ENCODE assay signal across 8 cellular contexts in the genomic region with DNA sequence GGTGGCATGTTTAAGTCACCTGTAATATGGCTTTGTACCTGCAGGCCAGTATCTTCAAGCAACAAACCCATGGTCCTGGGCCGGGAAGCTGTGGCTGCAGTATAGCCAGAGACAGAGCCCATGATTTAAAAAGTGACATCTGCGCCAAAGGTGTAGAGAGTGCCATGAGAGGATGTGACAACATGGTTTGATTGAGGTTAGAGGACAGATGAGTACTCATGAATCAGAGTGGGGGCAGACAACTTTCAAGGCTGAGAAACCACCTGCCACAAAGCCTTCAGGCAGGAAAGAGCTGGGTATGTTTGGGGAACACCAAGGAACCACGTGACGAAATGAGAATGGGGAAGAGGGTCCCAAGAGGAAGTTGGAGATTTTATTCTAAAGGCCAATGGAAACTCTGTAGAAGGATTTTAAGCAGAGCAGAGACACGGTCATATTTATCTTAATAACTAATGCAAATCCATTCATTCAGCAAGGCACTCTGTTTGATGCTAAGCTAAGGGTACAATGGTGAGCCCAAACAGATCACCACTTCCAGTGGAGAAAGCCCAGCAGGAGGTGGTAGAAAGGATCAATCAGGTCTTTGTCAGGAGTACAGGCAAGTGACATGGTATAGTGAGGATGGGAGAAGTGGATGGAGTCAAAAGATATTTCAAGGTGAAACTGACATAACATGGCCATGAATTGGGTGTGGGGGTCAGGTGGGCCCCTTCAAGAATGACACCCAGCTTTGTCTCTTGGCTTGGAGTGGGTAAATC. TPM values are rescaled to one million over a fixed set of nuclear protein-coding genes. Genes with fewer than 3 reads are reported as not detected.
DNase-seq lines count a peak whose midpoint lies in the region; ATAC-seq and TF ChIP-seq lines count a peak whose summit lies in the region.

No MANE protein-coding gene starts in this region.

- H3K9me3 Mint-ChIP-seq in activated CD4-positive, alpha-beta memory T cell treated with anti-CD3 and anti-CD28 coated beads, Interleukin-2, amount 10 ng/mL, durations not matched to agents 7 days and 5 days, result peaks cover 3% of the 10 kb centered on the region

- no peak for TF ChIP-seq CTCF in parathyroid adenoma (IDR thresholded peaks at IDR 0.05)

- peaks cover 63% of the 10 kb centered on the region for H3K4me1 Mint-ChIP-seq in activated CD4-positive, alpha-beta memory T cell treated with anti-CD3 and anti-CD28 coated beads, Interleukin-2, amount 10 ng/mL, durations not matched to agents 7 days and 5 days

- POLR2A ChIA-PET in activated CD4-positive, alpha-beta memory T cell treated with anti-CD3 and anti-CD28 coated beads, Interleukin-2, amount 10 ng/mL, durations not matched to agents 7 days and 5 days (lab: Charles Lee), result interaction anchor here (0.7 to 13.3 kb wide), 11 partner anchors 10 to 365 kb away, joined by 3 to 243 read pairs (median 4); partner anchors contain the start of genes CD164, PPIL6, SMPD2 and ZBTB24

- no peaks in the 10 kb centered on the region for H3K9me3 ChIP-seq in parathyroid adenoma (ENCODE audit: control insufficient read depth, low read length)

- H3K4me3 Mint-ChIP-seq in activated CD4-positive, alpha-beta memory T cell treated with anti-CD3 and anti-CD28 coated beads, Interleukin-2, amount 10 ng/mL, durations not matched to agents 7 days and 5 days, result no peak overlapping the region

- H3K27me3 Mint-ChIP-seq in activated CD4-positive, alpha-beta memory T cell treated with anti-CD3 and anti-CD28 coated beads, Interleukin-2, amount 10 ng/mL, durations not matched to agents 7 days and 5 days, result no peaks in the 10 kb centered on the region

- no peaks in the 10 kb centered on the region for H3K27me3 ChIP-seq in parathyroid adenoma (ENCODE audit: control insufficient read depth, insufficient read depth, low read length)

- peak overlapping the region; percentile 22 for H3K27ac ChIP-seq in parathyroid adenoma

- H3K79me2 ChIP-seq in parathyroid adenoma, result no peaks in the 10 kb centered on the region

- no peak overlapping the region for H2AFZ ChIP-seq in parathyroid adenoma

- H3K36me3 ChIP-seq in parathyroid adenoma (ENCODE audit: control insufficient read depth, insufficient read depth, low read length), result no peaks in the 10 kb centered on the region

- no peak overlapping the region for H3K9ac ChIP-seq in parathyroid adenoma

- H3K4me1 ChIP-seq in parathyroid adenoma, result peaks cover 29% of the 10 kb centered on the region

- no peak overlapping the region for H3K4me2 ChIP-seq in parathyroid adenoma (ENCODE audit: low read length)

- peak; percentile 59 for DNase-seq in activated CD4-positive, alpha-beta memory T cell treated with anti-CD3 and anti-CD28 coated beads, Interleukin-2, amount 10 ng/mL, durations not matched to agents 7 days and 5 days
- DNase-seq in OCI-M1 (lab: John Stamatoyannopoulos, UW), result no peak
- no peak for DNase-seq in cerebellar cortex (ENCODE audit: low spot score)
- no peak for DNase-seq in GM03348 (ENCODE audit: low spot score)
- no peak for DNase-seq in NCI-H2081 (lab: John Stamatoyannopoulos, UW)

- peak overlapping the region; percentile 69 for H3K27ac Mint-ChIP-seq in activated CD4-positive, alpha-beta memory T cell treated with anti-CD3 and anti-CD28 coated beads, Interleukin-2, amount 10 ng/mL, durations not matched to agents 7 days and 5 days

- CTCF ChIA-PET in activated CD4-positive, alpha-beta memory T cell treated with anti-CD3 and anti-CD28 coated beads, Interleukin-2, amount 10 ng/mL, durations not matched to agents 7 days and 5 days (lab: Charles Lee), result interaction anchor here (0.9 to 3.3 kb wide), 5 partner anchors 21 to 581 kb away, joined by 3 to 12 read pairs (median 5); partner anchors contain the start of gene CD164

- no peak overlapping the region for H3K4me3 ChIP-seq in parathyroid adenoma (ENCODE audit: low read depth, low read length)

- peaks cover 39% of the 10 kb centered on the region for H3K36me3 Mint-ChIP-seq in activated CD4-positive, alpha-beta memory T cell treated with anti-CD3 and anti-CD28 coated beads, Interleukin-2, amount 10 ng/mL, durations not matched to agents 7 days and 5 days (ENCODE audit: low read depth)

- ATAC-seq in GM18520 (IDR thresholded peaks at IDR 0.05; ENCODE audit: unreplicated experiment) (peak; percentile 28), HG03378 (IDR thresholded peaks at IDR 0.05; ENCODE audit: unreplicated experiment) (peak; percentile 42)

RNA-seq across cellular contexts. Expression of gene MICAL1, which starts 3.4 kb away (rescaled TPM):
- 100 to 1,000 TPM; 125 to 128 TPM for total RNA-seq in activated CD4-positive, alpha-beta memory T cell treated with anti-CD3 and anti-CD28 coated beads, Interleukin-2, amount 10 ng/mL, durations not matched to agents 7 days and 5 days

RNA-seq across cellular contexts. Expression of gene SMPD2, which starts 18.4 kb away (rescaled TPM):
- 10 to 100 TPM; 15.9 to 16.9 TPM for total RNA-seq in activated CD4-positive, alpha-beta memory T cell treated with anti-CD3 and anti-CD28 coated beads, Interleukin-2, amount 10 ng/mL, durations not matched to agents 7 days and 5 days

RNA-seq across cellular contexts. Expression of gene PPIL6, which starts 18.5 kb away (rescaled TPM):
- total RNA-seq in activated CD4-positive, alpha-beta memory T cell treated with anti-CD3 and anti-CD28 coated beads, Interleukin-2, amount 10 ng/mL, durations not matched to agents 7 days and 5 days, result not detected

RNA-seq across cellular contexts. Expression of gene ZBTB24, which starts 24.1 kb away (rescaled TPM):
- 10 to 100 TPM; 16.5 to 17.5 TPM for total RNA-seq in activated CD4-positive, alpha-beta memory T cell treated with anti-CD3 and anti-CD28 coated beads, Interleukin-2, amount 10 ng/mL, durations not matched to agents 7 days and 5 days
